In the genomic region with DNA sequence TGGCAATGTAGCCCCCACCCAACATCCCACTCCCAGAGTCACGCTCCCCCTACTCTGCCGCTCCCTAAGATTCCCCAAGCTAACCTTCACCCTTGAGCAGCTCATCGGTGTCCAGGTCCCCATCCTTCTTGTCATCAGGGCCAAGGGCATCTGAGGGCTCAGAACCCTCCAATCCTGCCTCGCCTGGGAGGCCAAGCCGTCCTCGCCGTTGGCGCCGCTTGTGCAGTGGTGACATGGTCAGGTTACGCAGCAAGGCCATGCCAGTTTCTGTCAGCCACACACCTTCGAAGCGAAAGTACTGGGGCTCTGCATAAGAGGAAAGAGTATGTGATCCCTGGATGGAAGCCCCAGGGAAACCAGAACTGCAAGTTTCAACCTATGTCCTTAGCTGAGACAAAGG, we compare ENCODE assay signal across 13 cellular contexts. TPM values are rescaled to one million over a fixed set of nuclear protein-coding genes. Genes with fewer than 3 reads are reported as not detected.
DNase-seq lines count a peak whose midpoint lies in the region; ATAC-seq and TF ChIP-seq lines count a peak whose summit lies in the region.
"Had no signal": no experiment of that assay in that cellular context is flagged by ENCODE, and none has a peak within 500 bp of the region (broad histone marks: within the 10 kb centered on the region; RNA-seq: fewer than 3 reads in every experiment).

No MANE protein-coding gene starts in this region.

- no peak for DNase-seq in CD4-positive, CD25-positive, alpha-beta regulatory T cell
- no peak for DNase-seq in immature natural killer cell
- DNase-seq in suprapubic skin (ENCODE audit: low spot score in 2 of 2), result no peak
- DNase-seq: Caco-2, NCI-H1436, NCI-H2081, NCI-H524, Peyer's patch, SHP77 treated with DMSO at 0.1 percent for 48 hours had no signal

- peaks cover 44% of the 10 kb centered on the region for H3K36me3 Mint-ChIP-seq in CD4-positive, CD25-positive, alpha-beta regulatory T cell
- H3K36me3 Mint-ChIP-seq in immature natural killer cell, result peaks cover 18 to 52% (median 20%) of the 10 kb centered on the region in 3 donors

- H3K27me3 ChIP-seq in CD4-positive, CD25-positive, alpha-beta regulatory T cell (ENCODE audit: control insufficient read depth, insufficient read depth, low read length), result no peaks in the 10 kb centered on the region
- no peaks in the 10 kb centered on the region for H3K27me3 ChIP-seq in suprapubic skin
- H3K27me3 ChIP-seq: BLaER1, Peyer's patch had no signal

- no peak overlapping the region for H3K4me3 Mint-ChIP-seq in CD4-positive, CD25-positive, alpha-beta regulatory T cell
- H3K4me3 Mint-ChIP-seq in immature natural killer cell, result no peak overlapping the region
- H3K4me3 Mint-ChIP-seq: GM23338 had no signal

- no peaks in the 10 kb centered on the region for H3K4me1 ChIP-seq in CD4-positive, CD25-positive, alpha-beta regulatory T cell (ENCODE audit: control insufficient read depth, insufficient read depth, low read length, poor library complexity, severe bottlenecking)
- no peaks in the 10 kb centered on the region for H3K4me1 ChIP-seq in suprapubic skin
- H3K4me1 ChIP-seq: BLaER1, Caco-2, Peyer's patch had no signal

- no peaks in the 10 kb centered on the region for H3K27me3 Mint-ChIP-seq in CD4-positive, CD25-positive, alpha-beta regulatory T cell
- peaks cover 2 to 3% (median 2%) of the 10 kb centered on the region in 3 donors for H3K27me3 Mint-ChIP-seq in immature natural killer cell (ENCODE audit: low read depth in 3 of 3)

- peaks cover 0 to 5% (median 3%) of the 10 kb centered on the region in 4 donors for H3K4me1 Mint-ChIP-seq in CD4-positive, CD25-positive, alpha-beta regulatory T cell
- peaks cover 6 to 11% of the 10 kb centered on the region in 2 donors for H3K4me1 Mint-ChIP-seq in immature natural killer cell
- H3K4me1 Mint-ChIP-seq: GM23338 had no signal

- no peaks in the 10 kb centered on the region for H3K9me3 Mint-ChIP-seq in CD4-positive, CD25-positive, alpha-beta regulatory T cell
- H3K9me3 Mint-ChIP-seq in immature natural killer cell, result no peaks in the 10 kb centered on the region
- H3K9me3 Mint-ChIP-seq: GM23338 had no signal

- H3K27ac Mint-ChIP-seq in CD4-positive, CD25-positive, alpha-beta regulatory T cell, result peak overlapping the region in 2 of 3 donors; percentile 7 to 78
- H3K27ac Mint-ChIP-seq in immature natural killer cell, result peak overlapping the region in 5 of 6 donors; percentile 23 to 90 (median 72)
- H3K27ac Mint-ChIP-seq: GM23338 had no signal

- TF ChIP-seq CTCF in 22Rv1 (IDR thresholded peaks at IDR 0.05), result no peak
- TF ChIP-seq CTCF in suprapubic skin (IDR thresholded peaks at IDR 0.05), result no peak

- no peak for TF ChIP-seq EP300 in suprapubic skin (IDR thresholded peaks at IDR 0.05)

- H3K36me3 ChIP-seq in CD4-positive, CD25-positive, alpha-beta regulatory T cell (ENCODE audit: control insufficient read depth, insufficient read depth, low read length), result peaks cover 87% of the 10 kb centered on the region
- peaks cover 98% of the 10 kb centered on the region for H3K36me3 ChIP-seq in suprapubic skin

- H3K9me3 ChIP-seq in CD4-positive, CD25-positive, alpha-beta regulatory T cell (ENCODE audit: control insufficient read depth in 2 of 2, low read length in 2 of 2), result no peaks in the 10 kb centered on the region
- no peaks in the 10 kb centered on the region for H3K9me3 ChIP-seq in suprapubic skin
- H3K9me3 ChIP-seq: BLaER1, Caco-2, Peyer's patch had no signal

- no peak for TF ChIP-seq POLR2A in suprapubic skin (IDR thresholded peaks at IDR 0.05)

- no peak overlapping the region for H3K4me3 ChIP-seq in CD4-positive, CD25-positive, alpha-beta regulatory T cell (ENCODE audit: low read depth, low read length)
- no peak overlapping the region for H3K4me3 ChIP-seq in suprapubic skin
- H3K4me3 ChIP-seq: BLaER1, GM23338, Peyer's patch had no signal

- 98% methylated on average over 11 of the region's 12 CpGs for WGBS in suprapubic skin

- ATAC-seq in CD4-positive, CD25-positive, alpha-beta regulatory T cell (ENCODE audit: low read depth in 2 of 2), result no peak
- ATAC-seq in HG03469 (IDR thresholded peaks at IDR 0.05; ENCODE audit: unreplicated experiment), result no peak

- H3K27ac ChIP-seq in 22Rv1, result 0 out of 2 replicates have a peak overlapping the region, but pooled peaks have one; percentile 5
- H3K27ac ChIP-seq in CD4-positive, CD25-positive, alpha-beta regulatory T cell (ENCODE audit: insufficient read depth, low read length, poor library complexity, severe bottlenecking), result no peak overlapping the region
- no peak overlapping the region for H3K27ac ChIP-seq in suprapubic skin
- H3K27ac ChIP-seq: BLaER1, Peyer's patch had no signal

RNA-seq across cellular contexts. Expression of a gene that starts 15.9 kb away (rescaled TPM):
- 149 TPM for total RNA-seq in CD4-positive, CD25-positive, alpha-beta regulatory T cell
- polyA plus RNA-seq in CD4-positive, CD25-positive, alpha-beta regulatory T cell, result 1 to 10 TPM; 5.2 to 8.8 (median 6.5) TPM
- 10 to 100 TPM in 1 of 3 donors, 1 to 10 TPM in 2; 1.1 to 29.6 (median 3.8) TPM for polyA plus RNA-seq in immature natural killer cell
- total RNA-seq in suprapubic skin, result 100 to 1,000 TPM in 2 of 4 donors, 10 to 100 TPM in 2; 88.1 to 121 (median 104) TPM

RNA-seq across cellular contexts. Expression of a gene that starts 25.1 kb away (rescaled TPM):
- 6.0 TPM for total RNA-seq in CD4-positive, CD25-positive, alpha-beta regulatory T cell
- polyA plus RNA-seq in CD4-positive, CD25-positive, alpha-beta regulatory T cell, result 10 to 100 TPM; 11.7 to 19.5 (median 15.8) TPM
- polyA plus RNA-seq in immature natural killer cell, result 10 to 100 TPM; 11.0 to 22.5 (median 16.5) TPM
- 1 to 10 TPM; 1.1 to 3.6 (median 1.6) TPM for total RNA-seq in suprapubic skin
- total RNA-seq: Peyer's patch had no signal

RNA-seq across cellular contexts. Expression of a gene that starts 26.1 kb away (rescaled TPM):
- 51.3 TPM for total RNA-seq in CD4-positive, CD25-positive, alpha-beta regulatory T cell
- 10 to 100 TPM; 59.3 to 83.8 (median 64.9) TPM for polyA plus RNA-seq in CD4-positive, CD25-positive, alpha-beta regulatory T cell
- polyA plus RNA-seq in immature natural killer cell, result 10 to 100 TPM; 58.5 to 75.3 (median 69.1) TPM
- 10 to 100 TPM; 40.0 to 61.4 (median 49.6) TPM for total RNA-seq in suprapubic skin

RNA-seq across cellular contexts. Expression of a gene that starts 45.5 kb away (rescaled TPM):
- 0.39 TPM for total RNA-seq in CD4-positive, CD25-positive, alpha-beta regulatory T cell
- polyA plus RNA-seq in CD4-positive, CD25-positive, alpha-beta regulatory T cell, result not detected
- not detected for polyA plus RNA-seq in immature natural killer cell
- total RNA-seq in suprapubic skin, result under 1 TPM in 3 of 4 donors, not detected in 1; 0.23 to 0.45 (median 0.24) TPM
- polyA plus RNA-seq: GM23338 had no signal

RNA-seq across cellular contexts. Expression of a gene that starts 49.9 kb away (rescaled TPM):
- 0.27 TPM for total RNA-seq in CD4-positive, CD25-positive, alpha-beta regulatory T cell
- not detected for polyA plus RNA-seq in CD4-positive, CD25-positive, alpha-beta regulatory T cell
- not detected for polyA plus RNA-seq in immature natural killer cell
- under 1 TPM; 0.15 to 0.47 (median 0.42) TPM for total RNA-seq in suprapubic skin
- total RNA-seq: GM23338 had no signal
- polyA plus RNA-seq: GM23338 had no signal
